Comparison of ENCODE assay signal across 8 cellular contexts in genomic region chr19:37506387-37507166, GRCh38. TPM values are rescaled to one million over a fixed set of nuclear protein-coding genes. Genes with fewer than 3 reads are reported as not detected.
DNase-seq lines count a peak whose midpoint lies in the region; ATAC-seq, FAIRE-seq and TF ChIP-seq lines count a peak whose summit lies in the region.

Gene ZNF793, plus strand, starts transcription at chr19:37506939. Its CDS starts 16,501 bp downstream, at chr19:37523440.

- intact Hi-C loops in activated CD4-positive, alpha-beta T cell treated with anti-CD3 and anti-CD28 coated beads for 36 hours (cut with DNase I, micrococcal nuclease), result loop anchor here (1.0 to 5.0 kb wide), 8 partner anchors 37 to 811 kb away; partner anchors contain the start of genes ZNF570 (in 2 of the 2), KCNK6 (in 1 of the 2), YIF1B (in 1 of the 2) and ZFP30 (in 1 of the 2)

- H3K27ac ChIP-seq in 22Rv1 (peak within 1 kb of the TSS; percentile 98), coronary artery (peak within 1 kb of the TSS; percentile 76 to 91)

- H3K27me3 Mint-ChIP-seq in activated CD4-positive, alpha-beta T cell treated with anti-CD3 and anti-CD28 coated beads for 36 hours, result no peaks in the 10 kb centered on the region

- H3K27ac Mint-ChIP-seq in activated CD4-positive, alpha-beta T cell treated with anti-CD3 and anti-CD28 coated beads for 36 hours, result no peak within 1 kb of the TSS

- peaks cover 19% of the 10 kb centered on the region for H3K9me3 Mint-ChIP-seq in activated CD4-positive, alpha-beta T cell treated with anti-CD3 and anti-CD28 coated beads for 36 hours (ENCODE audit: low read depth)

- no peak within 1 kb of the TSS for H3K4me3 Mint-ChIP-seq in activated CD4-positive, alpha-beta T cell treated with anti-CD3 and anti-CD28 coated beads for 36 hours

- H3K4me1 Mint-ChIP-seq in activated CD4-positive, alpha-beta T cell treated with anti-CD3 and anti-CD28 coated beads for 36 hours, result no peaks in the 10 kb centered on the region

- peak within 1 kb of the TSS; percentile 79 for H3K4me3 ChIP-seq in coronary artery

- POLR2A ChIA-PET in activated CD4-positive, alpha-beta T cell treated with anti-CD3 and anti-CD28 coated beads for 36 hours (lab: Charles Lee), result interaction anchor here (0.7 to 1.3 kb wide), 5 partner anchors 39 to 189 kb away, joined by 3 to 6 read pairs (median 3); partner anchors contain the start of genes ZNF527, ZNF540, ZNF569 and ZNF571

- TF ChIP-seq CTCF in 22Rv1 (IDR thresholded peaks at IDR 0.05) (no peak), coronary artery (IDR thresholded peaks at IDR 0.05) (no peak)

- CTCF ChIA-PET in activated CD4-positive, alpha-beta T cell treated with anti-CD3 and anti-CD28 coated beads for 36 hours (lab: Charles Lee), result interaction anchor here (1.0 kb wide), 1 partner anchor 44 kb away, joined by 3 read pairs; no protein-coding TSS in a partner anchor

- DNase-seq in GM19239 (ENCODE audit: insufficient read length, low spot score) (no peak), NCI-H2029 treated with DMSO at 0.1 percent for 48 hours (lab: John Stamatoyannopoulos, UW) (peak; percentile 92), coronary artery (ENCODE audit: low spot score) (peak; percentile 85), left kidney (ENCODE audit: low read depth, low spot score) (peak; percentile 97), HuH-7 (ENCODE audit: low spot score) (no peak)
- peak; percentile 87 for DNase-seq in activated CD4-positive, alpha-beta T cell treated with anti-CD3 and anti-CD28 coated beads for 36 hours
- DNase-seq in stimulated activated CD4-positive, alpha-beta T cell treated with anti-CD3 and anti-CD28 coated beads, Interleukin-1b, Interleukin-23, amount 100 ng/mL, for 1 hour (ENCODE audit: low read depth in 2 of 2), result peak; percentile 42 to 62

- H3K36me3 Mint-ChIP-seq in activated CD4-positive, alpha-beta T cell treated with anti-CD3 and anti-CD28 coated beads for 36 hours (ENCODE audit: low read depth), result peaks cover 44% of the 10 kb centered on the region

- ATAC-seq in activated CD4-positive, alpha-beta T cell treated with anti-CD3 and anti-CD28 coated beads for 36 hours, result peak; percentile 87

- peak; percentile 53 for FAIRE-seq in GM19239 (lab: Jason Lieb, UNC)

RNA-seq across cellular contexts. Expression of gene ZNF793, which starts in this region (rescaled TPM):
- total RNA-seq in activated CD4-positive, alpha-beta T cell treated with anti-CD3 and anti-CD28 coated beads for 36 hours, result 1 to 10 TPM; 4.4 to 4.7 TPM

Comparison
In these comparisons a context has a peak if more than half of its experiments do, and no peak if none do; other contexts are left out.
1. DNase-seq: peak in NCI-H2029 treated with DMSO at 0.1 percent for 48 hours (single experiment), activated CD4-positive, alpha-beta T cell treated with anti-CD3 and anti-CD28 coated beads for 36 hours (single experiment), coronary artery (single experiment), left kidney (single experiment) and stimulated activated CD4-positive, alpha-beta T cell treated with anti-CD3 and anti-CD28 coated beads, Interleukin-1b, Interleukin-23, amount 100 ng/mL, for 1 hour (2 of 2); none in GM19239 (single experiment) and HuH-7 (single experiment).